Comparison of ENCODE assay signal across 8 cellular contexts in genomic region chr6:69796627-69797390, GRCh38. TPM values are rescaled to one million over a fixed set of nuclear protein-coding genes. Genes with fewer than 3 reads are reported as not detected.
DNase-seq lines count a peak whose midpoint lies in the region; ATAC-seq and TF ChIP-seq lines count a peak whose summit lies in the region.

LMBRD1 (minus strand) TSS chr6:69797010; CDS start chr6:69796881, 129 bp downstream.

- H2AFZ ChIP-seq in DND-41 (ENCODE audit: low read depth, low read length) (peak within 1 kb of the TSS; percentile 93), KMS-11 (ENCODE audit: low read depth) (peak within 1 kb of the TSS; percentile 81)

- H3K4me1 ChIP-seq in DND-41 (ENCODE audit: insufficient read depth, low read length) (peaks cover 23% of the 10 kb centered on the region), KMS-11 (ENCODE audit: low read depth, poor library complexity, severe bottlenecking) (peaks cover 15% of the 10 kb centered on the region), Panc1 (ENCODE audit: control insufficient read depth, insufficient read depth, low read length) (peaks cover 10% of the 10 kb centered on the region), muscle layer of colon (ENCODE audit: insufficient read depth, low read length) (peaks cover 14% of the 10 kb centered on the region)

- POLR2A ChIA-PET in Panc1 (lab: Charles Lee): interaction anchor here (0.7 kb wide), 1 partner anchor 33 kb away, joined by 5 read pairs; no protein-coding TSS in a partner anchor

- H3K9ac ChIP-seq in DND-41 (ENCODE audit: low read depth, low read length): peak within 1 kb of the TSS; percentile 80
- peak within 1 kb of the TSS; percentile 77 for H3K9ac ChIP-seq in KMS-11
- H3K9ac ChIP-seq in muscle layer of colon (ENCODE audit: low read length): peak within 1 kb of the TSS; percentile 83

- H4K20me1 ChIP-seq in DND-41 (ENCODE audit: insufficient read depth, low read length) (0 out of 2 replicates have a peak, but pooled peaks cover 2% of the 10 kb centered on the region), KMS-11 (ENCODE audit: insufficient read depth) (no peaks in the 10 kb centered on the region)

- BruUV-seq in Panc1 (replicated peaks; lab: Mats Ljungman, UMichigan): no TSS peak

- CTCF ChIA-PET in Panc1 (lab: Charles Lee): interaction anchor here (0.7 to 1.2 kb wide), 6 partner anchors 67 to 290 kb away, joined by 7 to 10 read pairs (median 8); no protein-coding TSS in a partner anchor

- H3K36me3 ChIP-seq in DND-41 (ENCODE audit: insufficient read depth, low read length): no peaks in the 10 kb centered on the region; the same call in 1 of the 2 replicates
- no peaks in the 10 kb centered on the region for H3K36me3 ChIP-seq in KMS-11 (ENCODE audit: insufficient read depth)
- H3K36me3 ChIP-seq in Panc1 (ENCODE audit: control insufficient read depth, insufficient read depth, low read length): no peaks in the 10 kb centered on the region
- no peaks in the 10 kb centered on the region for H3K36me3 ChIP-seq in muscle layer of colon (ENCODE audit: insufficient read depth, low read length)

- H3K4me3 ChIP-seq in DND-41 (ENCODE audit: low read depth in 1 of 2, low read length in 2 of 2) (peak within 1 kb of the TSS; percentile 74 to 76), KMS-11 (IDR thresholded peaks at IDR 0.05; ENCODE audit: insufficient read depth, low read depth, low read length) (no peak within 1 kb of the TSS), Panc1 (ENCODE audit: low read depth in 2 of 2, low read length in 2 of 2) (peak within 1 kb of the TSS; percentile 76 to 89), muscle layer of colon (ENCODE audit: low read depth in 1 of 2, low read length in 2 of 2) (peak within 1 kb of the TSS; percentile 78 to 90)

- ATAC-seq in DND-41 (ENCODE audit: insufficient read depth, low read depth): peak; percentile 90
- ATAC-seq in GM21737 (IDR thresholded peaks at IDR 0.05; ENCODE audit: unreplicated experiment): peak; percentile 89
- ATAC-seq in Panc1: peak; percentile 98
- ATAC-seq in esophagus mucosa: peak; percentile 99

- DNase-seq in DND-41: peak; percentile 98
- DNase-seq in Panc1 (ENCODE audit: low read depth, low spot score): peak; percentile 78
- DNase-seq in activated T-cell treated with anti-CD3 and anti-CD28 coated beads, Interleukin-2, amount 50 U/mL, for 48 hours: peak; percentile 100
- DNase-seq in stimulated activated CD8-positive, alpha-beta memory T cell treated with anti-CD3 and anti-CD28 coated beads, Interleukin-7, amount 100 ng/mL, for 24 hours (ENCODE audit: low read depth): peak; percentile 98

- H3K27ac ChIP-seq in DND-41 (ENCODE audit: low read length): peak within 1 kb of the TSS; percentile 84
- peak within 1 kb of the TSS; percentile 61 for H3K27ac ChIP-seq in KMS-11
- peak within 1 kb of the TSS; percentile 78 for H3K27ac ChIP-seq in Panc1 (ENCODE audit: low read length)
- peak within 1 kb of the TSS; percentile 91 for H3K27ac ChIP-seq in muscle layer of colon (ENCODE audit: low read depth, low read length)

- in situ Hi-C loops in Panc1 (cut with HindIII; ENCODE audit: low pct_unique_long_range_greater_than_20kb, low sequenced_read_pairs): no loop called here

- no peaks in the 10 kb centered on the region for H3K9me3 ChIP-seq in DND-41 (ENCODE audit: insufficient read depth, low read length, severe bottlenecking)
- no peaks in the 10 kb centered on the region for H3K9me3 ChIP-seq in Panc1 (ENCODE audit: control insufficient read depth, insufficient read depth, low read depth, low read length)
- no peaks in the 10 kb centered on the region for H3K9me3 ChIP-seq in muscle layer of colon (ENCODE audit: low read length)

- H3K4me2 ChIP-seq in DND-41 (ENCODE audit: insufficient read depth, low read length): peak within 1 kb of the TSS; percentile 69
- peak within 1 kb of the TSS; percentile 68 for H3K4me2 ChIP-seq in KMS-11

- H3K27me3 ChIP-seq in DND-41 (ENCODE audit: insufficient read depth, low read length, poor library complexity) (no peaks in the 10 kb centered on the region), KMS-11 (ENCODE audit: insufficient read depth, low read depth) (no peaks in the 10 kb centered on the region), Panc1 (ENCODE audit: control insufficient read depth, insufficient read depth, low read length) (no peaks in the 10 kb centered on the region), muscle layer of colon (ENCODE audit: control insufficient read depth in 1 of 2, insufficient read depth in 2 of 2, low read length in 2 of 2) (no peaks in the 10 kb centered on the region)

- peaks cover 45% of the 10 kb centered on the region for H3K79me2 ChIP-seq in DND-41 (ENCODE audit: insufficient read depth, low read length)
- H3K79me2 ChIP-seq in KMS-11 (ENCODE audit: insufficient read depth, low read depth): peaks cover 6% of the 10 kb centered on the region; the same call in 1 of the 2 replicates

- intact Hi-C loops in Panc1 (cut with micrococcal nuclease; ENCODE audit: unreplicated experiment): no loop called here

- TF ChIP-seq CTCF in DND-41 (IDR thresholded peaks at IDR 0.05; ENCODE audit: borderline replicate concordance, extremely low read depth, low read length, poor library complexity, severe bottlenecking): peak; percentile 98
- peak; percentile 74 for TF ChIP-seq CTCF in KMS-11 (conservative IDR thresholded peaks at IDR 0.05; ENCODE audit: low read depth, low read length)
- TF ChIP-seq CTCF in Panc1 (IDR thresholded peaks at IDR 0.05): peak; percentile 100

RNA-seq across cellular contexts. Expression of gene LMBRD1, which starts in this region (rescaled TPM):
- total RNA-seq in Panc1 (2021; ENCODE audit: unreplicated experiment) (17.9 TPM), esophagus mucosa (22.0 TPM)
- 13.1 TPM for polyA plus RNA-seq in Panc1 (2012; ENCODE audit: insufficient read length)
